ENCODE assay signal across 15 cellular contexts in the genomic region with DNA sequence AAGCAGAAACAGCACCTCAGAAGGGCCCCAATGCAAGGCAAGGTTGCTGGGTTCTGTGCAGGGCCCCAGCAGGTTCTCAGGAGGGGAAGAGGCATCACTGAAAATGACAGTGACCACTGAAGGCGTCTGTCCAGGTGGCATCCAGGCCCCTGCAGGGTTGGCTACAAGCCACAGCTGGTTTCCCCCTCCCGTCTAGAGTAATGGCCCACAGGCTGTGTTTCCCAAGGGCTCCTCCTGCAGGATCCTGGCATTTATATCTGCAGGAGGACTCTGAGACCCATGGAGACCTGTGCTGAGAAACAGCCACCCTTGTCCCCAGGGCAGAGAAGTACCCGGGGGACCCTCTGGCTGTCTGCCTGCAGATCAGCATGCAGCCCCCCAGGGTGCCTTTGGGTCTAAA.
"Had no signal": no experiment of that assay in that cellular context is flagged by ENCODE, and none has a peak within 500 bp of the region (broad histone marks: within the 10 kb centered on the region; RNA-seq: fewer than 3 reads in every experiment).

No MANE protein-coding gene starts in this region.

- H3K4me3 ChIP-seq: coronary artery, heart left ventricle, pancreas, smooth muscle cell, upper lobe of right lung, vagina had no signal

- H3K4me1 ChIP-seq: heart left ventricle, pancreas, upper lobe of right lung, vagina had no signal

- H3K9me3 ChIP-seq: heart left ventricle, pancreas, upper lobe of right lung, vagina had no signal

- H3K36me3 ChIP-seq: heart left ventricle, pancreas, upper lobe of right lung, vagina had no signal

- H3K4me2 ChIP-seq: smooth muscle cell had no signal

- H3K27me3 ChIP-seq: pancreas, upper lobe of right lung, vagina had no signal

- ATAC-seq: heart left ventricle, left lobe of liver, pancreas, right cardiac atrium, upper lobe of right lung had no signal

- DNase-seq: effector CD4-positive, alpha-beta T cell; heart left ventricle; hippocampal formation; kidney glomerular epithelial cell; natural killer cell; occipital lobe; stimulated activated CD4-positive, alpha-beta T cell treated with anti-CD3 and anti-CD28 coated beads, Interleukin-2, amount 100 ng/mL, for 48 hours; stimulated activated naive CD4-positive, alpha-beta T cell treated with Interleukin-2 at 50 U/mL for 16 hours; upper lobe of right lung had no signal

- H3K27ac ChIP-seq: coronary artery, heart left ventricle, pancreas, upper lobe of right lung, vagina had no signal
